In genomic region chr4:79598801-79599200, GRCh38 we compare ENCODE assay signal across 22 cellular contexts.
DNase-seq lines count a peak whose midpoint lies in the region; ATAC-seq, FAIRE-seq and TF ChIP-seq lines count a peak whose summit lies in the region.
"Had no signal": no experiment of that assay in that cellular context is flagged by ENCODE, and none has a peak within 500 bp of the region (broad histone marks: within the 10 kb centered on the region; RNA-seq: fewer than 3 reads in every experiment).

No MANE protein-coding gene starts in this region.

- H3K36me3 ChIP-seq in stomach smooth muscle (ENCODE audit: control insufficient read depth in 2 of 2, insufficient read depth in 2 of 2, low read length in 2 of 2) (no peaks in the 10 kb centered on the region), MG63 (no peaks in the 10 kb centered on the region)
- H3K36me3 ChIP-seq: tibial nerve had no signal

- no peaks in the 10 kb centered on the region for H3K4me1 ChIP-seq in right cardiac atrium (ENCODE audit: control insufficient read depth, insufficient read depth, low read length)
- H3K4me1 ChIP-seq in stomach smooth muscle (ENCODE audit: control insufficient read depth, insufficient read depth, low read length): peaks cover 11% of the 10 kb centered on the region
- H3K4me1 ChIP-seq: tibial nerve had no signal

- FAIRE-seq in H54 (lab: Jason Lieb, UNC): no peak
- FAIRE-seq: bronchial epithelial cell, endothelial cell of umbilical vein, islet of Langerhans had no signal

- DNase-seq in G401 (ENCODE audit: low spot score): peak; percentile 81
- DNase-seq in cerebellar cortex (ENCODE audit: low spot score): peak; percentile 74
- DNase-seq in right cardiac atrium: peak in 1 of 3 donors; percentile 52
- no peak for DNase-seq in MG63
- no peak for DNase-seq in H54 (ENCODE audit: insufficient read length, low spot score)
- DNase-seq in activated CD8-positive, alpha-beta memory T cell treated with anti-CD3 and anti-CD28 coated beads, Interleukin-2, amount 50 U/mL, for 48 hours: no peak
- DNase-seq: activated gamma-delta T cell; CD4-positive, alpha-beta memory T cell; dermis blood vessel endothelial cell; GOT3; Karpas-422; NCI-H1092; NCI-H2081 treated with DMSO at 0.1 percent for 48 hours; SHP77 treated with DMSO at 0.1 percent for 48 hours; T-helper 1 cell had no signal

- WGBS in right cardiac atrium: 56% methylated on average over 4 of the region's 4 CpGs

- H3K4me3 ChIP-seq in right cardiac atrium (ENCODE audit: low read length) (no peak overlapping the region), stomach smooth muscle (ENCODE audit: low read length in 2 of 2) (no peak overlapping the region), MG63 (no peak overlapping the region)
- H3K4me3 ChIP-seq: tibial nerve had no signal

- ATAC-seq in right cardiac atrium (peak; percentile 79 to 91), HG03520 (IDR thresholded peaks at IDR 0.05; ENCODE audit: unreplicated experiment) (no peak)
- ATAC-seq: stimulated activated effector memory CD8-positive, alpha-beta T cell treated with anti-CD3 and anti-CD28 coated beads, Interleukin-12 subunit alpha, Interleukin-12 subunit beta, amount 100 ng/mL, for 72 hours had no signal

- H3K9me3 ChIP-seq in right cardiac atrium (ENCODE audit: control insufficient read depth, low read length) (no peaks in the 10 kb centered on the region), stomach smooth muscle (ENCODE audit: control insufficient read depth in 2 of 2, low read length in 2 of 2) (peaks cover 0 to 3% of the 10 kb centered on the region in 2 donors), MG63 (no peaks in the 10 kb centered on the region)
- H3K9me3 ChIP-seq: tibial nerve had no signal

- in situ Hi-C loops in G401 (cut with HindIII; ENCODE audit: low sequenced_read_pairs): no loop called here

- peak overlapping the region in 1 of 2 donors; percentile 18 for H3K9ac ChIP-seq in stomach smooth muscle (ENCODE audit: low read length in 2 of 2)

- H3K27me3 ChIP-seq in right cardiac atrium (ENCODE audit: control insufficient read depth, insufficient read depth): no peaks in the 10 kb centered on the region
- H3K27me3 ChIP-seq in stomach smooth muscle (ENCODE audit: control insufficient read depth in 1 of 2, insufficient read depth in 2 of 2, low read length in 2 of 2): no peaks in the 10 kb centered on the region
- H3K27me3 ChIP-seq in MG63: no peaks in the 10 kb centered on the region
- H3K27me3 ChIP-seq: tibial nerve had no signal

- TF ChIP-seq POLR2A in H54 (IDR thresholded peaks at IDR 0.05; ENCODE audit: low read depth, low read length): no peak

- H3K27ac ChIP-seq in right cardiac atrium (ENCODE audit: low read length) (peak overlapping the region; percentile 85), stomach smooth muscle (ENCODE audit: low read length) (peak overlapping the region; percentile 56)
- H3K27ac ChIP-seq: tibial nerve had no signal

- intact Hi-C loops in right cardiac atrium (cut with DNase I): no loop called here

Comparison
In these comparisons a context has a peak if more than half of its experiments do, and no peak if none do; other contexts are left out.
1. DNase-seq: peak in G401 (single experiment) and cerebellar cortex (single experiment); none in MG63 (single experiment), H54 (single experiment) and activated CD8-positive, alpha-beta memory T cell treated with anti-CD3 and anti-CD28 coated beads, Interleukin-2, amount 50 U/mL, for 48 hours (single experiment).